In genomic region chr4:39510348-39510929, GRCh38 we compare ENCODE assay signal across 29 cellular contexts.
"Had no signal": no experiment of that assay in that cellular context is flagged by ENCODE, and none has a peak within 500 bp of the region (broad histone marks: within the 10 kb centered on the region; RNA-seq: fewer than 3 reads in every experiment).

No MANE protein-coding gene starts in this region.

- H3K4me3 ChIP-seq: ascending aorta, gastroesophageal sphincter, hepatocyte, left ventricle myocardium inferior, lung, pancreas, psoas muscle, smooth muscle cell, uterus had no signal

- H3K9me3 ChIP-seq: ascending aorta, gastroesophageal sphincter, left ventricle myocardium inferior, pancreas, psoas muscle, uterus had no signal

- H3K4me2 ChIP-seq: hepatocyte, smooth muscle cell had no signal

- H3K4me1 Mint-ChIP-seq: activated B cell treated with CpG ODN at 0.5 μM for 24 hours; brain; naive B cell; stimulated activated memory B cell treated with anti-CD40 and anti-IgM and Interleukin-4, amounts not matched to agents 10 μg/mL and 1 μg/mL and 100 μg/mL, for 72 hours; stimulated activated naive CD8-positive, alpha-beta T cell treated with anti-CD3 and anti-CD28 coated beads, Interleukin-15, amount 100 ng/mL, for 72 hours had no signal

- H3K27ac ChIP-seq: ascending aorta, gastroesophageal sphincter, hepatocyte, left ventricle myocardium inferior, pancreas, psoas muscle, uterus had no signal

- DNase-seq: activated B cell treated with CpG ODN at 0.5 μM for 24 hours; activated CD8-positive, alpha-beta memory T cell treated with anti-CD3 and anti-CD28 coated beads, Interleukin-2, amount 50 U/mL, for 4 hours; activated effector memory CD4-positive, alpha-beta T cell treated with anti-CD3 and anti-CD28 coated beads, Interleukin-2, amount 50 U/mL, for 16 hours; activated naive CD4-positive, alpha-beta T cell treated with anti-CD3 and anti-CD28 coated beads for 36 hours; activated naive CD8-positive, alpha-beta T cell treated with anti-CD3 and anti-CD28 coated beads for 36 hours; activated T-cell treated with anti-CD3 and anti-CD28 coated beads, Interleukin-2, amount 50 U/mL, for 1 hour; cortex of kidney; effector memory CD8-positive, alpha-beta T cell; islet precursor cell; left ventricle myocardium inferior; naive B cell; pancreas; psoas muscle; stimulated activated CD4-positive, alpha-beta T cell treated with anti-CD3 and anti-CD28 coated beads, Interleukin-1b, Interleukin-23, amount 100 ng/mL, for 48 hours; stimulated activated CD4-positive, alpha-beta T cell treated with anti-CD3 and anti-CD28 coated beads, Interleukin-4, amount 100 ng/mL, for 4 hours; stimulated activated CD8-positive, alpha-beta memory T cell treated with anti-CD3 and anti-CD28 coated beads, Interleukin-4, amount 100 ng/mL, for 48 hours; stimulated activated naive CD8-positive, alpha-beta T cell treated with anti-CD3 and anti-CD28 coated beads, Interleukin-15, amount 100 ng/mL, for 72 hours; substantia nigra; uterus had no signal

- H2AFZ ChIP-seq: hepatocyte had no signal

- H3K27ac Mint-ChIP-seq: activated B cell treated with CpG ODN at 0.5 μM for 24 hours; activated naive CD4-positive, alpha-beta T cell treated with anti-CD3 and anti-CD28 coated beads for 36 hours; activated naive CD8-positive, alpha-beta T cell treated with anti-CD3 and anti-CD28 coated beads for 36 hours; activated T-helper 1 cell treated with anti-CD3 and anti-CD28 coated beads, Interleukin-12 subunit alpha, Interleukin-12 subunit beta, Interleukin-2, Interleukin-4 antibody, amounts not matched to agents 30 ng/mL and 10 ng/mL and 1 ng/mL, durations not matched to agents 14 hours and 24 hours and 36 hours; brain; effector memory CD8-positive, alpha-beta T cell; stimulated activated memory B cell treated with anti-CD40 and anti-IgM and Interleukin-4, amounts not matched to agents 10 μg/mL and 1 μg/mL and 100 μg/mL, for 72 hours; stimulated activated naive CD8-positive, alpha-beta T cell treated with anti-CD3 and anti-CD28 coated beads, Interleukin-15, amount 100 ng/mL, for 72 hours; T-helper 2 cell treated with Interferon-gamma antibody and Interleukin-4, amounts not matched to agents 5 μg/mL and 100 μg/mL, for 36 hours; type B pancreatic cell had no signal

- H3K27me3 ChIP-seq: ascending aorta, gastroesophageal sphincter, hepatocyte, pancreas, uterus had no signal

- H3K4me1 ChIP-seq: ascending aorta, gastroesophageal sphincter, left ventricle myocardium inferior, psoas muscle, uterus had no signal

- FAIRE-seq: pancreas had no signal

- H3K4me3 Mint-ChIP-seq: activated B cell treated with CpG ODN at 0.5 μM for 24 hours; activated naive CD4-positive, alpha-beta T cell treated with anti-CD3 and anti-CD28 coated beads for 36 hours; activated naive CD8-positive, alpha-beta T cell treated with anti-CD3 and anti-CD28 coated beads for 36 hours; activated T-helper 1 cell treated with anti-CD3 and anti-CD28 coated beads, Interleukin-12 subunit alpha, Interleukin-12 subunit beta, Interleukin-2, Interleukin-4 antibody, amounts not matched to agents 30 ng/mL and 10 ng/mL and 1 ng/mL, durations not matched to agents 14 hours and 24 hours and 36 hours; brain; effector memory CD8-positive, alpha-beta T cell; naive B cell; stimulated activated memory B cell treated with anti-CD40 and anti-IgM and Interleukin-4, amounts not matched to agents 10 μg/mL and 1 μg/mL and 100 μg/mL, for 72 hours; stimulated activated naive CD8-positive, alpha-beta T cell treated with anti-CD3 and anti-CD28 coated beads, Interleukin-15, amount 100 ng/mL, for 72 hours; T-helper 2 cell treated with Interferon-gamma antibody and Interleukin-4, amounts not matched to agents 5 μg/mL and 100 μg/mL, for 36 hours; type B pancreatic cell had no signal

- H3K9me3 Mint-ChIP-seq: activated B cell treated with CpG ODN at 0.5 μM for 24 hours; activated naive CD4-positive, alpha-beta T cell treated with anti-CD3 and anti-CD28 coated beads for 36 hours; activated naive CD8-positive, alpha-beta T cell treated with anti-CD3 and anti-CD28 coated beads for 36 hours; activated T-helper 1 cell treated with anti-CD3 and anti-CD28 coated beads, Interleukin-12 subunit alpha, Interleukin-12 subunit beta, Interleukin-2, Interleukin-4 antibody, amounts not matched to agents 30 ng/mL and 10 ng/mL and 1 ng/mL, durations not matched to agents 14 hours and 24 hours and 36 hours; brain; effector memory CD8-positive, alpha-beta T cell; naive B cell; stimulated activated memory B cell treated with anti-CD40 and anti-IgM and Interleukin-4, amounts not matched to agents 10 μg/mL and 1 μg/mL and 100 μg/mL, for 72 hours; stimulated activated naive CD8-positive, alpha-beta T cell treated with anti-CD3 and anti-CD28 coated beads, Interleukin-15, amount 100 ng/mL, for 72 hours; T-helper 2 cell treated with Interferon-gamma antibody and Interleukin-4, amounts not matched to agents 5 μg/mL and 100 μg/mL, for 36 hours; type B pancreatic cell had no signal

- ATAC-seq: effector memory CD8-positive, alpha-beta T cell; gastroesophageal sphincter; pancreas; psoas muscle; stimulated activated memory B cell treated with anti-CD40 and anti-IgM and Interleukin-4, amounts not matched to agents 10 μg/mL and 1 μg/mL and 100 μg/mL, for 72 hours; stimulated activated naive CD8-positive, alpha-beta T cell treated with anti-CD3 and anti-CD28 coated beads, Interleukin-15, amount 100 ng/mL, for 72 hours had no signal

- H3K36me3 ChIP-seq: uterus had no signal

- H3K27me3 Mint-ChIP-seq: activated B cell treated with CpG ODN at 0.5 μM for 24 hours; activated naive CD8-positive, alpha-beta T cell treated with anti-CD3 and anti-CD28 coated beads for 36 hours; brain; effector memory CD8-positive, alpha-beta T cell; naive B cell; stimulated activated memory B cell treated with anti-CD40 and anti-IgM and Interleukin-4, amounts not matched to agents 10 μg/mL and 1 μg/mL and 100 μg/mL, for 72 hours; stimulated activated naive CD8-positive, alpha-beta T cell treated with anti-CD3 and anti-CD28 coated beads, Interleukin-15, amount 100 ng/mL, for 72 hours; type B pancreatic cell had no signal
